In the genomic region with DNA sequence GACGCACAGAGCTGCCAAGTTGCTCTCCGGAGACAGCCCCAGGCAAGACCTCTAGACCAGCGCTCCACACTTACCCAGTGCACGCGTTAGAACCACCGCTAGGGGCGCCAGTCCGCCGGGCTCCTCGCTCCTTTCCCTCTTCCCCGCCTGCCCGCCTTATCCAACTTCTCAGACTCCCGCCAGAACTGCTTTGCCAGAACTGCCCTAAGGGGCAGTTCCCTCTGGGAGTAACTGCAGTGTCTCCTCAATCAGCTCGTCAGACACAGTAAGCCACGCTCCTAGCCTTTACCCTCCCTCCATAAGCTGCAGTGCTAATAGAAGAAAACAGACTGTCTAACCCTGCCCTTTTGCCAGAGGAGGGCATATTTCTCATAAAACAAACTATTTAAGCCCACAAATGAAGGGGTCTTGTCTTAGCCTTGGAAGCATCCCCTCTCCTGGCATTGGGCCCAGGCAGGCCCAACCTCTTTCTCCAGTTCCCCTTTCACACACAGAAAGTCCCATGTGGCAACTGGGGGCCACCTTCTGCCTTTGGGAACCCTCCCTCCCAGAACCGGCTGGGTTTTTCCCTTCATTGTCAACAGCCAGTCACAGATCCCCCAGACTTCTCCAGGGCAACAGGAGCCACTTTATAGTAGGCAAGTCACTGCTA, we compare ENCODE assay signal across 8 cellular contexts. TPM values are rescaled to one million over a fixed set of nuclear protein-coding genes. Genes with fewer than 3 reads are reported as not detected.
DNase-seq lines count a peak whose midpoint lies in the region; ATAC-seq and TF ChIP-seq lines count a peak whose summit lies in the region.

No MANE protein-coding gene starts in this region.

- peak overlapping the region; percentile 70 for H3K4me3 Mint-ChIP-seq in activated naive CD8-positive, alpha-beta T cell treated with anti-CD3 and anti-CD28 coated beads for 36 hours

- no peaks in the 10 kb centered on the region for H3K9me3 Mint-ChIP-seq in activated naive CD8-positive, alpha-beta T cell treated with anti-CD3 and anti-CD28 coated beads for 36 hours

- peak in 1 of 2 donors; percentile 71 for TF ChIP-seq EP300 in tibial nerve (IDR thresholded peaks at IDR 0.05)

- peak overlapping the region; percentile 86 to 93 (median 89) for H3K9ac ChIP-seq in BLaER1 treated with 17β-estradiol and CSF1 and Interleukin-3, amounts not matched to agents 10 nM and 100 nM
- peak overlapping the region; percentile 74 for H3K9ac ChIP-seq in SU-DHL-6 (ENCODE audit: low read length)

- peak overlapping the region; percentile 90 to 100 (median 98) for H3K4me2 ChIP-seq in BLaER1 treated with 17β-estradiol and CSF1 and Interleukin-3, amounts not matched to agents 10 nM and 100 nM
- H3K4me2 ChIP-seq in SU-DHL-6 (ENCODE audit: low read depth, low read length, poor library complexity, severe bottlenecking) = peak overlapping the region; percentile 79

- peaks cover 4% of the 10 kb centered on the region for H3K27me3 Mint-ChIP-seq in activated naive CD8-positive, alpha-beta T cell treated with anti-CD3 and anti-CD28 coated beads for 36 hours

- peak; percentile 28 for ATAC-seq in GM21723 (IDR thresholded peaks at IDR 0.05; ENCODE audit: unreplicated experiment)

- peak overlapping the region in 9 of 10 experiments; percentile 79 to 99 (median 97); a peak in 17 of 20 replicates for H3K4me3 ChIP-seq in BLaER1 treated with 17β-estradiol and CSF1 and Interleukin-3, amounts not matched to agents 10 nM and 100 nM
- H3K4me3 ChIP-seq in SU-DHL-6 (ENCODE audit: insufficient read depth, low read length, poor library complexity, severe bottlenecking) (peak overlapping the region; percentile 35), cardiac muscle cell (no peak overlapping the region), tibial nerve (peak overlapping the region in 1 of 4 donors; percentile 2)

- peaks cover 4% of the 10 kb centered on the region for H3K36me3 Mint-ChIP-seq in activated naive CD8-positive, alpha-beta T cell treated with anti-CD3 and anti-CD28 coated beads for 36 hours

- peak; percentile 96 for TF ChIP-seq CTCF in SU-DHL-6 (IDR thresholded peaks at IDR 0.05; ENCODE audit: insufficient read depth, low read length, poor library complexity, severe bottlenecking)
- peak; percentile 99 for TF ChIP-seq CTCF in cardiac muscle cell (IDR thresholded peaks at IDR 0.05; ENCODE audit: low read depth, low read length)
- peak; percentile 89 to 98 (median 97) for TF ChIP-seq CTCF in tibial nerve (IDR thresholded peaks at IDR 0.05)

- H3K4me1 Mint-ChIP-seq in activated naive CD8-positive, alpha-beta T cell treated with anti-CD3 and anti-CD28 coated beads for 36 hours = peaks cover 74% of the 10 kb centered on the region

- peaks cover 79 to 94% (median 91%) of the 10 kb centered on the region in 10 experiments for H3K4me1 ChIP-seq in BLaER1 treated with 17β-estradiol and CSF1 and Interleukin-3, amounts not matched to agents 10 nM and 100 nM
- H3K4me1 ChIP-seq in cardiac muscle cell (ENCODE audit: low read depth) (peaks cover 58% of the 10 kb centered on the region), tibial nerve (peaks cover 0 to 91% (median 68%) of the 10 kb centered on the region in 4 donors)

- H4K20me1 ChIP-seq in BLaER1 treated with 17β-estradiol and CSF1 and Interleukin-3, amounts not matched to agents 10 nM and 100 nM = peaks cover 0 to 54% (median 0%) of the 10 kb centered on the region in 11 experiments; a peak in 2 of 22 replicates
- H4K20me1 ChIP-seq in SU-DHL-6 (ENCODE audit: low read depth, low read length) = no peaks in the 10 kb centered on the region

- peak overlapping the region; percentile 79 to 94 (median 91) for H3K27ac ChIP-seq in BLaER1 treated with 17β-estradiol and CSF1 and Interleukin-3, amounts not matched to agents 10 nM and 100 nM
- H3K27ac ChIP-seq in SU-DHL-6 (ENCODE audit: low read depth, low read length) (peak overlapping the region; percentile 98), cardiac muscle cell (no peak overlapping the region), tibial nerve (peak overlapping the region; percentile 23 to 96 (median 94))

- peak; percentile 80 for DNase-seq in NCI-H1105 treated with DMSO at 0.1 percent for 48 hours (lab: John Stamatoyannopoulos, UW)
- peak; percentile 79 for DNase-seq in activated naive CD8-positive, alpha-beta T cell treated with anti-CD3 and anti-CD28 coated beads for 36 hours
- peak; percentile 92 to 93 for DNase-seq in cardiac muscle cell (ENCODE audit: low read depth in 1 of 2, low spot score in 1 of 2)
- DNase-seq in pons (ENCODE audit: low spot score) = peak; percentile 86
- peak; percentile 85 to 87 for DNase-seq in tibial nerve (ENCODE audit: low spot score in 2 of 2)

- H3K9me2 ChIP-seq in SU-DHL-6 (replicated peaks; ENCODE audit: insufficient read depth, low read length) = no peaks in the 10 kb centered on the region

- H3K79me2 ChIP-seq in SU-DHL-6 (ENCODE audit: insufficient read depth, low read length) = peaks cover 56% of the 10 kb centered on the region

- WGBS in tibial nerve, 2 donors = 1 to 2% methylated on average over 11 to 16 of the region's 16 CpGs

- H2AFZ ChIP-seq in SU-DHL-6 (ENCODE audit: low read depth, low read length, severe bottlenecking) = no peak overlapping the region

- H3K27me3 ChIP-seq in BLaER1 treated with 17β-estradiol and CSF1 and Interleukin-3, amounts not matched to agents 10 nM and 100 nM = no peaks in the 10 kb centered on the region
- H3K27me3 ChIP-seq in SU-DHL-6 (ENCODE audit: low read length) (no peaks in the 10 kb centered on the region), cardiac muscle cell (no peaks in the 10 kb centered on the region), tibial nerve (no peaks in the 10 kb centered on the region)

- H3K36me3 ChIP-seq in BLaER1 treated with 17β-estradiol and CSF1 and Interleukin-3, amounts not matched to agents 10 nM and 100 nM = peaks cover 0 to 59% (median 49%) of the 10 kb centered on the region in 11 experiments; a peak in 18 of 22 replicates
- H3K36me3 ChIP-seq in SU-DHL-6 (ENCODE audit: low read length) (no peaks in the 10 kb centered on the region; the same call in 1 of the 2 replicates), cardiac muscle cell (no peaks in the 10 kb centered on the region), tibial nerve (no peaks in the 10 kb centered on the region)

- no peak for TF ChIP-seq POLR2A in tibial nerve (IDR thresholded peaks at IDR 0.05)

- peaks cover 76% of the 10 kb centered on the region for H3F3A ChIP-seq in SU-DHL-6 (ENCODE audit: insufficient read depth)

- H3K9me3 ChIP-seq in BLaER1 treated with 17β-estradiol and CSF1 and Interleukin-3, amounts not matched to agents 10 nM and 100 nM (replicated peaks in 1 of 11) = no peaks in the 10 kb centered on the region
- no peaks in the 10 kb centered on the region for H3K9me3 ChIP-seq in SU-DHL-6 (ENCODE audit: insufficient read depth, low read length)
- H3K9me3 ChIP-seq in cardiac muscle cell (ENCODE audit: low read depth) = no peaks in the 10 kb centered on the region
- H3K9me3 ChIP-seq in tibial nerve = no peaks in the 10 kb centered on the region

- H3K27ac Mint-ChIP-seq in activated naive CD8-positive, alpha-beta T cell treated with anti-CD3 and anti-CD28 coated beads for 36 hours = peak overlapping the region; percentile 91

RNA-seq across cellular contexts. Expression of gene BMF, which starts 3.7 kb away (rescaled TPM):
- 1 to 10 TPM; 5.1 to 5.4 TPM for total RNA-seq in activated naive CD8-positive, alpha-beta T cell treated with anti-CD3 and anti-CD28 coated beads for 36 hours
- total RNA-seq in cardiac muscle cell (29.8 and 56.1 TPM in 2 replicates), tibial nerve (1 to 10 TPM; 2.7 to 6.3 (median 4.2) TPM)
- polyA plus RNA-seq in cardiac muscle cell = 8.1 and 26.0 TPM in 2 replicates

RNA-seq across cellular contexts. Expression of gene BUB1B, which starts 55.9 kb away (rescaled TPM):
- 10 to 100 TPM; 62.3 to 70.6 TPM for total RNA-seq in activated naive CD8-positive, alpha-beta T cell treated with anti-CD3 and anti-CD28 coated beads for 36 hours
- total RNA-seq in cardiac muscle cell = 20.6 and 157 TPM in 2 replicates
- polyA plus RNA-seq in cardiac muscle cell = 10.1 and 41.0 TPM in 2 replicates
- total RNA-seq in tibial nerve = 1 to 10 TPM in 2 of 4 donors, under 1 TPM in 1, not detected in 1; 0.22 to 6.9 (median 3.9) TPM
